4 cellular contexts compared by ENCODE assay signal in the genomic region with DNA sequence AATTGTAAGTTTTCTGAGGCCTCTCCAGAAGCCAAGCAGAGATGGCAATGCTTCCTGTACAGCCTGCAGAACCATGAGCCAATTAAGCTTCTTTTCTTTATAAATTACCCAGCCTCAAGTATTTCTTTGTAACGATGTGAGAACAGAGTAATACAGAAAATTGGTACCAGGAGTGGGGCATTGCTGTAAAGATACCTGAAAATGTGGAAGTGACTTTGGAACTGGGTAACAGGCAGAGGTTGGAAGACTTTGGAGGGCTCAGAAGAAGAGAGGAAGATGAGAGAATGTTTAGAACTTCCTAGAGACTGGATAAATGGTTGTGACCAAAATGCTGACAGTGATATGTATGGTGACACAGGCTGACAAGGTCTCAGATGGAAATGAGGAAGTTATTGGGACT. TPM values are rescaled to one million over a fixed set of nuclear protein-coding genes. Genes with fewer than 3 reads are reported as not detected.
"Had no signal": no experiment of that assay in that cellular context is flagged by ENCODE, and none has a peak within 500 bp of the region (broad histone marks: within the 10 kb centered on the region; RNA-seq: fewer than 3 reads in every experiment).

No MANE protein-coding gene starts in this region.

RNA-seq across cellular contexts. Expression of a gene that starts 23.2 kb away (rescaled TPM):
- total RNA-seq: HT-29, M059J, Right ventricle myocardium superior, SJSA1 had no signal
